1 cellular context compared by ENCODE assay signal in the genomic region with DNA sequence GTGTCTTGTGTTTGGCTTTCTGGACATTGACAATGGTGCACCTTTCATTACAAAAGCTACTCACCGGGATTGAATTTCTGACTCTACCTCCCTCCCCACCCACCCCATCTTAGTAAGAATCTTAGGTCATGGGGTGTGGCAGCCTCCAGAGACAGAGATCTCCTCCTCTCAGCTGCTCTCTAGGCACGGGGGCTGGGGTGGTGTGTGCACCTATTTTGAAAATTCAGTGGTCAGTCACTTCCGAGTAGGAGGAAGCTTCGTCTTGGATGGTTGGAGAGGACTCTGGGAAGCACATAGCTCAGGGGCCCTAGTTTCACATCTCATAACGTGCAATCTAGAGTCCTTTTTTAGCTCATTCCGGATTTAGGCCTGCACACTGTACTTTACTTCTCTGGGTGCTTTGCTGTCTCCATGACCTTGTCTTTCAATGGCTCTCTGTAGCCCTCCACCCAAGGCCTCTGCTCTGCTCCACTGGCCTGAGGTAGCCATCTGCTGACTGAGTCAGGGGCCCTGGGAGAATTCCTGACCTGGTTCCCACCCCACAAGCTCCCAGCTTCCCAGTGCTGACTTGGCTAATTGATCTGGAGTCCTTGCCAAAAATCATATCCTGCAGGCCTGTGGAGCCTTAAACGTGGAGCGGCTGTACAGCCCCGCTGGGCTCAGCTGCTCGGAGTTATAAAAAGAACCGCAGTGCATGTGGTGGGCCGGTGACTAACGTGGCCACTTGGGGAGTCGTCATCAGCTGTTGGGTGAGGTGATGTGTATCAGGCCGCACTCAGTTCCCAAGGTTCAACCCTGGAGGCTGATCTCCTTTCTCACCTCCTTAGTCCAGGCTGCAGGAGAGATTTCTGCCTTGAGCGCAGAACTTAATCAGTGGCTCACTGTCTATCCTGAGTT.
A peak's percentile ranks its signal among the peaks of the same experiment; 100 is the strongest.
TF ChIP-seq lines count a peak whose summit lies in the region.

No MANE protein-coding gene starts in this region.

TF ChIP-seq in K562, 482 proteins besides CTCF, POLR2A, EP300 and RAD21 (continued from another document and continues in another):
- TF ChIP-seq ZNF668 (CRISPR knock-in tag; IDR thresholded peaks at IDR 0.05) (no peak), L3MBTL2 (IDR thresholded peaks at IDR 0.05) (peak; percentile 92), ZNF584 (CRISPR knock-in tag; IDR thresholded peaks at IDR 0.05; ENCODE audit: low read depth) (0 out of 2 replicates have a peak, but pooled peaks have one; percentile 46), ZBTB7A (IDR thresholded peaks at IDR 0.05; ENCODE audit: borderline replicate concordance, control insufficient read depth, low read depth, low read length) (0 out of 2 replicates have a peak, but pooled peaks have one; percentile 23), ZNF583 (CRISPR knock-in tag; IDR thresholded peaks at IDR 0.05) (0 out of 2 replicates have a peak, but pooled peaks have one; percentile 47), ZNF143 (CRISPR knock-in tag; IDR thresholded peaks at IDR 0.05) (no peak), LEF1 (IDR thresholded peaks at IDR 0.05) (0 out of 2 replicates have a peak, but pooled peaks have one; percentile 18), PURB (CRISPR knock-in tag; IDR thresholded peaks at IDR 0.05; ENCODE audit: low read depth) (no peak), CAMTA2 (CRISPR knock-in tag; conservative IDR thresholded peaks at IDR 0.05) (no peak), NR2C1 (IDR thresholded peaks at IDR 0.05) (no peak), NR2C1 (tag; IDR thresholded peaks at IDR 0.05) (peak; percentile 62), TCFL5 (CRISPR knock-in tag; conservative IDR thresholded peaks at IDR 0.05) (peak; percentile 34; the same call in 1 of the 2 replicates), MEF2D (tag; conservative IDR thresholded peaks at IDR 0.05; ENCODE audit: low read depth) (peak; percentile 90), ZNF165 (CRISPR knock-in tag; IDR thresholded peaks at IDR 0.05; ENCODE audit: borderline replicate concordance) (no peak), JUND (IDR thresholded peaks at IDR 0.05; ENCODE audit: borderline replicate concordance, low read depth, low read length) (peak; percentile 86), JUND (tag; IDR thresholded peaks at IDR 0.05; ENCODE audit: borderline replicate concordance, low read depth, low read length) (peak; percentile 70; the same call in 1 of the 3 replicates)
- TF ChIP-seq, protein P1, sequence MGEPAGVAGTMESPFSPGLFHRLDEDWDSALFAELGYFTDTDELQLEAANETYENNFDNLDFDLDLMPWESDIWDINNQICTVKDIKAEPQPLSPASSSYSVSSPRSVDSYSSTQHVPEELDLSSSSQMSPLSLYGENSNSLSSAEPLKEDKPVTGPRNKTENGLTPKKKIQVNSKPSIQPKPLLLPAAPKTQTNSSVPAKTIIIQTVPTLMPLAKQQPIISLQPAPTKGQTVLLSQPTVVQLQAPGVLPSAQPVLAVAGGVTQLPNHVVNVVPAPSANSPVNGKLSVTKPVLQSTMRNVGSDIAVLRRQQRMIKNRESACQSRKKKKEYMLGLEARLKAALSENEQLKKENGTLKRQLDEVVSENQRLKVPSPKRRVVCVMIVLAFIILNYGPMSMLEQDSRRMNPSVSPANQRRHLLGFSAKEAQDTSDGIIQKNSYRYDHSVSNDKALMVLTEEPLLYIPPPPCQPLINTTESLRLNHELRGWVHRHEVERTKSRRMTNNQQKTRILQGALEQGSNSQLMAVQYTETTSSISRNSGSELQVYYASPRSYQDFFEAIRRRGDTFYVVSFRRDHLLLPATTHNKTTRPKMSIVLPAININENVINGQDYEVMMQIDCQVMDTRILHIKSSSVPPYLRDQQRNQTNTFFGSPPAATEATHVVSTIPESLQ (CRISPR knock-in tag; IDR thresholded peaks at IDR 0.05) = 0 out of 2 replicates have a peak, but pooled peaks have one; percentile 28
- TF ChIP-seq, protein P2, sequence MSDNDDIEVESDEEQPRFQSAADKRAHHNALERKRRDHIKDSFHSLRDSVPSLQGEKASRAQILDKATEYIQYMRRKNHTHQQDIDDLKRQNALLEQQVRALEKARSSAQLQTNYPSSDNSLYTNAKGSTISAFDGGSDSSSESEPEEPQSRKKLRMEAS (CRISPR knock-in tag; IDR thresholded peaks at IDR 0.05) = peak; percentile 89
- TF ChIP-seq, protein P3, sequence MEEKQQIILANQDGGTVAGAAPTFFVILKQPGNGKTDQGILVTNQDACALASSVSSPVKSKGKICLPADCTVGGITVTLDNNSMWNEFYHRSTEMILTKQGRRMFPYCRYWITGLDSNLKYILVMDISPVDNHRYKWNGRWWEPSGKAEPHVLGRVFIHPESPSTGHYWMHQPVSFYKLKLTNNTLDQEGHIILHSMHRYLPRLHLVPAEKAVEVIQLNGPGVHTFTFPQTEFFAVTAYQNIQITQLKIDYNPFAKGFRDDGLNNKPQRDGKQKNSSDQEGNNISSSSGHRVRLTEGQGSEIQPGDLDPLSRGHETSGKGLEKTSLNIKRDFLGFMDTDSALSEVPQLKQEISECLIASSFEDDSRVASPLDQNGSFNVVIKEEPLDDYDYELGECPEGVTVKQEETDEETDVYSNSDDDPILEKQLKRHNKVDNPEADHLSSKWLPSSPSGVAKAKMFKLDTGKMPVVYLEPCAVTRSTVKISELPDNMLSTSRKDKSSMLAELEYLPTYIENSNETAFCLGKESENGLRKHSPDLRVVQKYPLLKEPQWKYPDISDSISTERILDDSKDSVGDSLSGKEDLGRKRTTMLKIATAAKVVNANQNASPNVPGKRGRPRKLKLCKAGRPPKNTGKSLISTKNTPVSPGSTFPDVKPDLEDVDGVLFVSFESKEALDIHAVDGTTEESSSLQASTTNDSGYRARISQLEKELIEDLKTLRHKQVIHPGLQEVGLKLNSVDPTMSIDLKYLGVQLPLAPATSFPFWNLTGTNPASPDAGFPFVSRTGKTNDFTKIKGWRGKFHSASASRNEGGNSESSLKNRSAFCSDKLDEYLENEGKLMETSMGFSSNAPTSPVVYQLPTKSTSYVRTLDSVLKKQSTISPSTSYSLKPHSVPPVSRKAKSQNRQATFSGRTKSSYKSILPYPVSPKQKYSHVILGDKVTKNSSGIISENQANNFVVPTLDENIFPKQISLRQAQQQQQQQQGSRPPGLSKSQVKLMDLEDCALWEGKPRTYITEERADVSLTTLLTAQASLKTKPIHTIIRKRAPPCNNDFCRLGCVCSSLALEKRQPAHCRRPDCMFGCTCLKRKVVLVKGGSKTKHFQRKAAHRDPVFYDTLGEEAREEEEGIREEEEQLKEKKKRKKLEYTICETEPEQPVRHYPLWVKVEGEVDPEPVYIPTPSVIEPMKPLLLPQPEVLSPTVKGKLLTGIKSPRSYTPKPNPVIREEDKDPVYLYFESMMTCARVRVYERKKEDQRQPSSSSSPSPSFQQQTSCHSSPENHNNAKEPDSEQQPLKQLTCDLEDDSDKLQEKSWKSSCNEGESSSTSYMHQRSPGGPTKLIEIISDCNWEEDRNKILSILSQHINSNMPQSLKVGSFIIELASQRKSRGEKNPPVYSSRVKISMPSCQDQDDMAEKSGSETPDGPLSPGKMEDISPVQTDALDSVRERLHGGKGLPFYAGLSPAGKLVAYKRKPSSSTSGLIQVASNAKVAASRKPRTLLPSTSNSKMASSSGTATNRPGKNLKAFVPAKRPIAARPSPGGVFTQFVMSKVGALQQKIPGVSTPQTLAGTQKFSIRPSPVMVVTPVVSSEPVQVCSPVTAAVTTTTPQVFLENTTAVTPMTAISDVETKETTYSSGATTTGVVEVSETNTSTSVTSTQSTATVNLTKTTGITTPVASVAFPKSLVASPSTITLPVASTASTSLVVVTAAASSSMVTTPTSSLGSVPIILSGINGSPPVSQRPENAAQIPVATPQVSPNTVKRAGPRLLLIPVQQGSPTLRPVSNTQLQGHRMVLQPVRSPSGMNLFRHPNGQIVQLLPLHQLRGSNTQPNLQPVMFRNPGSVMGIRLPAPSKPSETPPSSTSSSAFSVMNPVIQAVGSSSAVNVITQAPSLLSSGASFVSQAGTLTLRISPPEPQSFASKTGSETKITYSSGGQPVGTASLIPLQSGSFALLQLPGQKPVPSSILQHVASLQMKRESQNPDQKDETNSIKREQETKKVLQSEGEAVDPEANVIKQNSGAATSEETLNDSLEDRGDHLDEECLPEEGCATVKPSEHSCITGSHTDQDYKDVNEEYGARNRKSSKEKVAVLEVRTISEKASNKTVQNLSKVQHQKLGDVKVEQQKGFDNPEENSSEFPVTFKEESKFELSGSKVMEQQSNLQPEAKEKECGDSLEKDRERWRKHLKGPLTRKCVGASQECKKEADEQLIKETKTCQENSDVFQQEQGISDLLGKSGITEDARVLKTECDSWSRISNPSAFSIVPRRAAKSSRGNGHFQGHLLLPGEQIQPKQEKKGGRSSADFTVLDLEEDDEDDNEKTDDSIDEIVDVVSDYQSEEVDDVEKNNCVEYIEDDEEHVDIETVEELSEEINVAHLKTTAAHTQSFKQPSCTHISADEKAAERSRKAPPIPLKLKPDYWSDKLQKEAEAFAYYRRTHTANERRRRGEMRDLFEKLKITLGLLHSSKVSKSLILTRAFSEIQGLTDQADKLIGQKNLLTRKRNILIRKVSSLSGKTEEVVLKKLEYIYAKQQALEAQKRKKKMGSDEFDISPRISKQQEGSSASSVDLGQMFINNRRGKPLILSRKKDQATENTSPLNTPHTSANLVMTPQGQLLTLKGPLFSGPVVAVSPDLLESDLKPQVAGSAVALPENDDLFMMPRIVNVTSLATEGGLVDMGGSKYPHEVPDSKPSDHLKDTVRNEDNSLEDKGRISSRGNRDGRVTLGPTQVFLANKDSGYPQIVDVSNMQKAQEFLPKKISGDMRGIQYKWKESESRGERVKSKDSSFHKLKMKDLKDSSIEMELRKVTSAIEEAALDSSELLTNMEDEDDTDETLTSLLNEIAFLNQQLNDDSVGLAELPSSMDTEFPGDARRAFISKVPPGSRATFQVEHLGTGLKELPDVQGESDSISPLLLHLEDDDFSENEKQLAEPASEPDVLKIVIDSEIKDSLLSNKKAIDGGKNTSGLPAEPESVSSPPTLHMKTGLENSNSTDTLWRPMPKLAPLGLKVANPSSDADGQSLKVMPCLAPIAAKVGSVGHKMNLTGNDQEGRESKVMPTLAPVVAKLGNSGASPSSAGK (IDR thresholded peaks at IDR 0.05) = peak; percentile 89
- TF ChIP-seq, protein P4, sequence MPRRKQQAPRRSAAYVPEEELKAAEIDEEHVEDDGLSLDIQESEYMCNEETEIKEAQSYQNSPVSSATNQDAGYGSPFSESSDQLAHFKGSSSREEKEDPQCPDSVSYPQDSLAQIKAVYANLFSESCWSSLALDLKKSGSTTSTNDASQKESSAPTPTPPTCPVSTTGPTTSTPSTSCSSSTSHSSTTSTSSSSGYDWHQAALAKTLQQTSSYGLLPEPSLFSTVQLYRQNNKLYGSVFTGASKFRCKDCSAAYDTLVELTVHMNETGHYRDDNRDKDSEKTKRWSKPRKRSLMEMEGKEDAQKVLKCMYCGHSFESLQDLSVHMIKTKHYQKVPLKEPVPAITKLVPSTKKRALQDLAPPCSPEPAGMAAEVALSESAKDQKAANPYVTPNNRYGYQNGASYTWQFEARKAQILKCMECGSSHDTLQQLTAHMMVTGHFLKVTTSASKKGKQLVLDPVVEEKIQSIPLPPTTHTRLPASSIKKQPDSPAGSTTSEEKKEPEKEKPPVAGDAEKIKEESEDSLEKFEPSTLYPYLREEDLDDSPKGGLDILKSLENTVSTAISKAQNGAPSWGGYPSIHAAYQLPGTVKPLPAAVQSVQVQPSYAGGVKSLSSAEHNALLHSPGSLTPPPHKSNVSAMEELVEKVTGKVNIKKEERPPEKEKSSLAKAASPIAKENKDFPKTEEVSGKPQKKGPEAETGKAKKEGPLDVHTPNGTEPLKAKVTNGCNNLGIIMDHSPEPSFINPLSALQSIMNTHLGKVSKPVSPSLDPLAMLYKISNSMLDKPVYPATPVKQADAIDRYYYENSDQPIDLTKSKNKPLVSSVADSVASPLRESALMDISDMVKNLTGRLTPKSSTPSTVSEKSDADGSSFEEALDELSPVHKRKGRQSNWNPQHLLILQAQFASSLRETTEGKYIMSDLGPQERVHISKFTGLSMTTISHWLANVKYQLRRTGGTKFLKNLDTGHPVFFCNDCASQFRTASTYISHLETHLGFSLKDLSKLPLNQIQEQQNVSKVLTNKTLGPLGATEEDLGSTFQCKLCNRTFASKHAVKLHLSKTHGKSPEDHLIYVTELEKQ (CRISPR knock-in tag; IDR thresholded peaks at IDR 0.05) = 0 out of 2 replicates have a peak, but pooled peaks have one; percentile 4
- TF ChIP-seq, protein P5, sequence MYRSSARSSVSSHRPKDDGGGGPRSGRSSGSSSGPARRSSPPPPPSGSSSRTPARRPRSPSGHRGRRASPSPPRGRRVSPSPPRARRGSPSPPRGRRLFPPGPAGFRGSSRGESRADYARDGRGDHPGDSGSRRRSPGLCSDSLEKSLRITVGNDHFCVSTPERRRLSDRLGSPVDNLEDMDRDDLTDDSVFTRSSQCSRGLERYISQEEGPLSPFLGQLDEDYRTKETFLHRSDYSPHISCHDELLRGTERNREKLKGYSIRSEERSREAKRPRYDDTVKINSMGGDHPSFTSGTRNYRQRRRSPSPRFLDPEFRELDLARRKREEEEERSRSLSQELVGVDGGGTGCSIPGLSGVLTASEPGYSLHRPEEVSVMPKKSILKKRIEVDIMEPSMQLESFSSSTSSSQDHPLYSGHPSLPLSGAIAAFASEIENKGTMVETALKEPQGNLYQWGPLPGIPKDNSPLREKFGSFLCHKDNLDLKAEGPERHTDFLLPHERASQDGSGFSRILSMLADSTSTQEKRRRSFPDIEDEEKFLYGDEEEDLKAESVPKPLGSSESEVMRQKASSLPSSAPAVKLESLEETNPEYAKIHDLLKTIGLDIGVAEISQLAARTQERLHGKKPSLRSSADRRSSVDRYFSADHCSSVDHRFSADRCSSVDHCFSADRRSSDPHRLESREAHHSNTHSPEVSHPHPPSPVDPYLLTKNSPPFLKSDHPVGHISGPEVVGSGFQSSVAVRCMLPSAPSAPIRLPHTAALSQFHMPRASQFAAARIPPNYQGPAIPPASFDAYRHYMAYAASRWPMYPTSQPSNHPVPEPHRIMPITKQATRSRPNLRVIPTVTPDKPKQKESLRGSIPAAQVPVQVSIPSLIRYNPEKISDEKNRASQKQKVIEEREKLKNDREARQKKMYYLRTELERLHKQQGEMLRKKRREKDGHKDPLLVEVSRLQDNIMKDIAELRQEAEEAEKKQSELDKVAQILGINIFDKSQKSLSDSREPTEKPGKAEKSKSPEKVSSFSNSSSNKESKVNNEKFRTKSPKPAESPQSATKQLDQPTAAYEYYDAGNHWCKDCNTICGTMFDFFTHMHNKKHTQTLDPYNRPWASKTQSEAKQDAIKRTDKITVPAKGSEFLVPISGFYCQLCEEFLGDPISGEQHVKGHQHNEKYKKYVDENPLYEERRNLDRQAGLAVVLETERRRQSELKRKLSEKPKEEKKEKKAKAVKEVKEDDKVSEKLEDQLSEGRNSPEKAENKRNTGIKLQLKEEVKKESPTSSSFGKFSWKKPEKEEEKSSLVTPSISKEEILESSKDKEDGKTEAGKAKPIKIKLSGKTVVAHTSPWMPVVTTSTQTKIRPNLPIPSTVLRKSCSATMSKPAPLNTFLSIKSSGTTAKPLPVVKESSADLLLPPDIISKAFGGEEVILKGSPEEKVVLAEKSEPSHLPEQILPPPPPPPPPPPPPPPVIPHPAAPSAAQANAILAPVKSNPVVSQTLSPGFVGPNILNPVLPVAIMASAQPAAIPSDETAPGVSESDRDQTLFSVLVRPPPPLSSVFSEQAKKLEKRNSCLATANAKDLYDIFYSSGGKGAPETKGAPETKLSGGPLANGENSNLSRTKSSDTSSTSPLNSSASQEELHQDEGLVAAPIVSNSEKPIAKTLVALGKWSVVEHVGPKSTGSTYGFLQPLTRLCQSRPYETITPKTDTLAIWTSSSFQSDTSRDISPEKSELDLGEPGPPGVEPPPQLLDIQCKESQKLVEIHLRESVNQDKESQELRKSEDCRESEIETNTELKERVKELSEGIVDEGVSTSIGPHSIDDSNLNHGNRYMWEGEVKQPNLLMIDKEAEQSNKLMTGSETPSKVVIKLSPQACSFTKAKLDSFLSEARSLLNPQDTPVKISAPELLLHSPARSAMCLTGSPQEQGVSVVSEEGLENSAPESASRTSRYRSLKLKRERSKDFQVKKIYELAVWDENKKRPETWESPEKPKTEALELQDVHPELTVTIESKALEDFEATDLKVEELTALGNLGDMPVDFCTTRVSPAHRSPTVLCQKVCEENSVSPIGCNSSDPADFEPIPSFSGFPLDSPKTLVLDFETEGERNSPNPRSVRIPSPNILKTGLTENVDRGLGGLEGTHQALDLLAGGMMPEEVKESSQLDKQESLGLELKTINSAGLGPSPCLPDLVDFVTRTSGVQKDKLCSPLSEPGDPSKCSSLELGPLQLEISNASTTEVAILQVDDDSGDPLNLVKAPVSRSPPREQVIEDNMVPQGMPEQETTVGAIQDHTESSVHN (IDR thresholded peaks at IDR 0.05; ENCODE audit: borderline replicate concordance in 1 of 2, low read depth in 1 of 2) = peak in 1 of 2 experiments; percentile 82; a peak in 2 of 4 replicates
